Comparison of ENCODE assay signal across 1 cellular context in genomic region chr11:33697997-33698396, GRCh38.
TF ChIP-seq lines count a peak whose summit lies in the region.

No MANE protein-coding gene starts in this region.

TF ChIP-seq in A549, 52 proteins besides CTCF, POLR2A, EP300 and RAD21 (continued from another document):
- TF ChIP-seq BCL3 (IDR thresholded peaks at IDR 0.05) (no peak), GATA3 (IDR thresholded peaks at IDR 0.05; ENCODE audit: borderline replicate concordance) (no peak), HOXA7 (CRISPR knock-in tag; IDR thresholded peaks at IDR 0.05) (no peak), ESRRA (IDR thresholded peaks at IDR 0.05; ENCODE audit: borderline replicate concordance, low read length) (no peak), SREBF2 (IDR thresholded peaks at IDR 0.05) (no peak)
